In the genomic region with DNA sequence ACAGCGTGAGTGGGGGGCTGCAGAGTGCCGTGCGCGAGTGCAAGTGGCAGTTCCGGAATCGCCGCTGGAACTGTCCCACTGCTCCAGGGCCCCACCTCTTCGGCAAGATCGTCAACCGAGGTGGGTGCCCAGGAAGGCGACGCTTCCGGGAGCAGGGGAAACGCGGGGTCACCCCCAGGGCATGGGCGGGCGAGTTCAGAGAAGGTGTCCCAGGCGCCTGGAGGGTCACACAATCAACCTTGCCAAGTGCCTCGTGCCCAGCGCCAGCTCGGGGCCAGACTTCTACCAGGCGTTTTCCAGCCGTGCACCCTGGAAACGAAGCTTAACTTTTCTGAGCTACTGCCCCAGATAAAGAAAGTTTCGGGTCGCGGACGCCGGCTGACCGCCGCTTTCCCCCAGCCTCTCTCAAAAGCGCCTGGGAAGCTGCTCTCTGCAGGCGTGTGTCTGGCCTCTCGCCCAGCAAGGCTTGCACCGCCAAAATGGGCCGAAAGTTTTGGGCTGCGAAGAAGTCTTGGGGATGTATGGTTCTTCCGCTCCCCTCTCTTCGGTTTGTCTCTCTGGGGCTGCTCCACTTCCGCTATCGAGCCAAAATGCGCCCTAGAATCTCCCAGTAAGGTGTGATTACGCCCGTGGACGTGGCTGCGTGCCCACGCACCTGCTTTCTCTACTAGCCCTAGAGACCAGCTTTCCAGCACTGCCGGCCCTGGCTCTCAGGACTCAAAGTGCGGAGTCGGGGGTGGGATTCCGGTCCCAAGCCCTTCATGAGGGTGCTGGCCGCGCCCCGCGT, we compare ENCODE assay signal across 1 cellular context.
A peak's percentile ranks its signal among the peaks of the same experiment; 100 is the strongest.
TF ChIP-seq lines count a peak whose summit lies in the region.

No MANE protein-coding gene starts in this region.

TF ChIP-seq in neural cell, 6 proteins besides CTCF, POLR2A, EP300 and RAD21:
- TF ChIP-seq, protein P1, sequence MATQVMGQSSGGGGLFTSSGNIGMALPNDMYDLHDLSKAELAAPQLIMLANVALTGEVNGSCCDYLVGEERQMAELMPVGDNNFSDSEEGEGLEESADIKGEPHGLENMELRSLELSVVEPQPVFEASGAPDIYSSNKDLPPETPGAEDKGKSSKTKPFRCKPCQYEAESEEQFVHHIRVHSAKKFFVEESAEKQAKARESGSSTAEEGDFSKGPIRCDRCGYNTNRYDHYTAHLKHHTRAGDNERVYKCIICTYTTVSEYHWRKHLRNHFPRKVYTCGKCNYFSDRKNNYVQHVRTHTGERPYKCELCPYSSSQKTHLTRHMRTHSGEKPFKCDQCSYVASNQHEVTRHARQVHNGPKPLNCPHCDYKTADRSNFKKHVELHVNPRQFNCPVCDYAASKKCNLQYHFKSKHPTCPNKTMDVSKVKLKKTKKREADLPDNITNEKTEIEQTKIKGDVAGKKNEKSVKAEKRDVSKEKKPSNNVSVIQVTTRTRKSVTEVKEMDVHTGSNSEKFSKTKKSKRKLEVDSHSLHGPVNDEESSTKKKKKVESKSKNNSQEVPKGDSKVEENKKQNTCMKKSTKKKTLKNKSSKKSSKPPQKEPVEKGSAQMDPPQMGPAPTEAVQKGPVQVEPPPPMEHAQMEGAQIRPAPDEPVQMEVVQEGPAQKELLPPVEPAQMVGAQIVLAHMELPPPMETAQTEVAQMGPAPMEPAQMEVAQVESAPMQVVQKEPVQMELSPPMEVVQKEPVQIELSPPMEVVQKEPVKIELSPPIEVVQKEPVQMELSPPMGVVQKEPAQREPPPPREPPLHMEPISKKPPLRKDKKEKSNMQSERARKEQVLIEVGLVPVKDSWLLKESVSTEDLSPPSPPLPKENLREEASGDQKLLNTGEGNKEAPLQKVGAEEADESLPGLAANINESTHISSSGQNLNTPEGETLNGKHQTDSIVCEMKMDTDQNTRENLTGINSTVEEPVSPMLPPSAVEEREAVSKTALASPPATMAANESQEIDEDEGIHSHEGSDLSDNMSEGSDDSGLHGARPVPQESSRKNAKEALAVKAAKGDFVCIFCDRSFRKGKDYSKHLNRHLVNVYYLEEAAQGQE (IDR thresholded peaks at IDR 0.05; ENCODE audit: borderline replicate concordance) = no peak
- no peak for TF ChIP-seq SMC3 (conservative IDR thresholded peaks at IDR 0.05; ENCODE audit: poor library complexity)
- TF ChIP-seq MXI1 (conservative IDR thresholded peaks at IDR 0.05; ENCODE audit: poor library complexity, severe bottlenecking) = no peak
- peak; percentile 36 for TF ChIP-seq EZH2 (IDR thresholded peaks at IDR 0.05; ENCODE audit: borderline replicate concordance, insufficient read depth, low read length, poor library complexity, severe bottlenecking)
- no peak for TF ChIP-seq TAF1 (IDR thresholded peaks at IDR 0.05; ENCODE audit: low read depth)
